Comparison of ENCODE assay signal across 1 cellular context in genomic region chr6:143450453-143451362, GRCh38.
TF ChIP-seq lines count a peak whose summit lies in the region.

ADAT2 (minus strand) TSS chr6:143450695; CDS start chr6:143450658, 37 bp downstream.
PEX3 (plus strand) TSS chr6:143450805; CDS start chr6:143451043, 238 bp downstream.

TF ChIP-seq in HepG2, 621 proteins besides CTCF, POLR2A, EP300 and RAD21 (continued from another document and continues in another):
- TF ChIP-seq USF2 (IDR thresholded peaks at IDR 0.05; ENCODE audit: low read depth, low read length) = no peak
- TF ChIP-seq USF2 (CRISPR knock-in tag; IDR thresholded peaks at IDR 0.05; ENCODE audit: borderline replicate concordance) = peak; percentile 22; the same call in 1 of the 2 replicates
- TF ChIP-seq HNRNPK (IDR thresholded peaks at IDR 0.05; ENCODE audit: low read depth, low read length, poor library complexity, severe bottlenecking) = peak; percentile 69
- peak; percentile 99 for TF ChIP-seq KAT8 (CRISPR knock-in tag; IDR thresholded peaks at IDR 0.05)
- peak; percentile 99 for TF ChIP-seq YEATS2 (CRISPR knock-in tag; IDR thresholded peaks at IDR 0.05; ENCODE audit: borderline replicate concordance)
- peak; percentile 88 for TF ChIP-seq ZNF333 (CRISPR knock-in tag; IDR thresholded peaks at IDR 0.05; ENCODE audit: borderline replicate concordance)
- TF ChIP-seq CHD2 (IDR thresholded peaks at IDR 0.05; ENCODE audit: low read depth, low read length) = peak; percentile 77
- TF ChIP-seq SRSF1 (optimal IDR thresholded peaks at IDR 0.05; ENCODE audit: low read depth, low read length) = peak; percentile 98
- TF ChIP-seq DNMT1 (CRISPR knock-in tag; IDR thresholded peaks at IDR 0.05) = peak; percentile 94; the same call in 1 of the 2 replicates
- TF ChIP-seq MAF1 (CRISPR knock-in tag; IDR thresholded peaks at IDR 0.05; ENCODE audit: borderline replicate concordance) = peak; percentile 97
- peak; percentile 61; the same call in 1 of the 2 replicates for TF ChIP-seq SNAPC4 (CRISPR knock-in tag; IDR thresholded peaks at IDR 0.05)
- TF ChIP-seq SRF (IDR thresholded peaks at IDR 0.05; ENCODE audit: low read depth, low read length) = peak; percentile 84
- peak; percentile 98 for TF ChIP-seq HBP1 (CRISPR knock-in tag; IDR thresholded peaks at IDR 0.05; ENCODE audit: low read depth)
- peak; percentile 56; the same call in 1 of the 2 replicates for TF ChIP-seq ZNF513 (CRISPR knock-in tag; conservative IDR thresholded peaks at IDR 0.05)
- peak; percentile 84 for TF ChIP-seq SKI (IDR thresholded peaks at IDR 0.05; ENCODE audit: partially characterized antibody)
- TF ChIP-seq SCMH1 (CRISPR knock-in tag; IDR thresholded peaks at IDR 0.05; ENCODE audit: borderline replicate concordance) = no peak
- TF ChIP-seq DMAP1 (CRISPR knock-in tag; IDR thresholded peaks at IDR 0.05) = peak; percentile 98
- no peak for TF ChIP-seq ZFP41 (CRISPR knock-in tag; IDR thresholded peaks at IDR 0.05; ENCODE audit: borderline replicate concordance)
- no peak for TF ChIP-seq ZMAT5 (CRISPR knock-in tag; IDR thresholded peaks at IDR 0.05; ENCODE audit: borderline replicate concordance, low read depth)
- peak; percentile 73 for TF ChIP-seq ZNF143 (CRISPR knock-in tag; IDR thresholded peaks at IDR 0.05)
- TF ChIP-seq SP1 (IDR thresholded peaks at IDR 0.05) = no peak
- peak; percentile 97 for TF ChIP-seq SP1 (CRISPR knock-in tag; IDR thresholded peaks at IDR 0.05)
- TF ChIP-seq ZNF407 (CRISPR knock-in tag; IDR thresholded peaks at IDR 0.05; ENCODE audit: not compliant biosample characterization) = peak; percentile 95
- peak; percentile 92 for TF ChIP-seq ZNF772 (CRISPR knock-in tag; IDR thresholded peaks at IDR 0.05)
- TF ChIP-seq SMAD1 (CRISPR knock-in tag; IDR thresholded peaks at IDR 0.05; ENCODE audit: borderline replicate concordance, low read depth) = peak; percentile 100; the same call in 1 of the 2 replicates
- peak; percentile 61 for TF ChIP-seq ELF4 (CRISPR knock-in tag; IDR thresholded peaks at IDR 0.05; ENCODE audit: borderline replicate concordance)
- no peak for TF ChIP-seq LCORL (IDR thresholded peaks at IDR 0.05)
- TF ChIP-seq LCORL (CRISPR knock-in tag; IDR thresholded peaks at IDR 0.05) = peak; percentile 68
- TF ChIP-seq EHMT2 (IDR thresholded peaks at IDR 0.05; ENCODE audit: borderline replicate concordance, low read depth, low read length) = peak; percentile 88; the same call in 1 of the 2 replicates
- TF ChIP-seq, protein P1, sequence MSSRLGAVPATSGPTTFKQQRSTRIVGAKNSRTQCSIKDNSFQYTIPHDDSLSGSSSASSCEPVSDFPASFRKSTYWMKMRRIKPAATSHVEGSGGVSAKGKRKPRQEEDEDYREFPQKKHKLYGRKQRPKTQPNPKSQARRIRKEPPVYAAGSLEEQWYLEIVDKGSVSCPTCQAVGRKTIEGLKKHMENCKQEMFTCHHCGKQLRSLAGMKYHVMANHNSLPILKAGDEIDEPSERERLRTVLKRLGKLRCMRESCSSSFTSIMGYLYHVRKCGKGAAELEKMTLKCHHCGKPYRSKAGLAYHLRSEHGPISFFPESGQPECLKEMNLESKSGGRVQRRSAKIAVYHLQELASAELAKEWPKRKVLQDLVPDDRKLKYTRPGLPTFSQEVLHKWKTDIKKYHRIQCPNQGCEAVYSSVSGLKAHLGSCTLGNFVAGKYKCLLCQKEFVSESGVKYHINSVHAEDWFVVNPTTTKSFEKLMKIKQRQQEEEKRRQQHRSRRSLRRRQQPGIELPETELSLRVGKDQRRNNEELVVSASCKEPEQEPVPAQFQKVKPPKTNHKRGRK (CRISPR knock-in tag; IDR thresholded peaks at IDR 0.05) = no peak
- TF ChIP-seq, protein P2, sequence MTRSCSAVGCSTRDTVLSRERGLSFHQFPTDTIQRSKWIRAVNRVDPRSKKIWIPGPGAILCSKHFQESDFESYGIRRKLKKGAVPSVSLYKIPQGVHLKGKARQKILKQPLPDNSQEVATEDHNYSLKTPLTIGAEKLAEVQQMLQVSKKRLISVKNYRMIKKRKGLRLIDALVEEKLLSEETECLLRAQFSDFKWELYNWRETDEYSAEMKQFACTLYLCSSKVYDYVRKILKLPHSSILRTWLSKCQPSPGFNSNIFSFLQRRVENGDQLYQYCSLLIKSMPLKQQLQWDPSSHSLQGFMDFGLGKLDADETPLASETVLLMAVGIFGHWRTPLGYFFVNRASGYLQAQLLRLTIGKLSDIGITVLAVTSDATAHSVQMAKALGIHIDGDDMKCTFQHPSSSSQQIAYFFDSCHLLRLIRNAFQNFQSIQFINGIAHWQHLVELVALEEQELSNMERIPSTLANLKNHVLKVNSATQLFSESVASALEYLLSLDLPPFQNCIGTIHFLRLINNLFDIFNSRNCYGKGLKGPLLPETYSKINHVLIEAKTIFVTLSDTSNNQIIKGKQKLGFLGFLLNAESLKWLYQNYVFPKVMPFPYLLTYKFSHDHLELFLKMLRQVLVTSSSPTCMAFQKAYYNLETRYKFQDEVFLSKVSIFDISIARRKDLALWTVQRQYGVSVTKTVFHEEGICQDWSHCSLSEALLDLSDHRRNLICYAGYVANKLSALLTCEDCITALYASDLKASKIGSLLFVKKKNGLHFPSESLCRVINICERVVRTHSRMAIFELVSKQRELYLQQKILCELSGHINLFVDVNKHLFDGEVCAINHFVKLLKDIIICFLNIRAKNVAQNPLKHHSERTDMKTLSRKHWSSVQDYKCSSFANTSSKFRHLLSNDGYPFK (CRISPR knock-in tag; IDR thresholded peaks at IDR 0.05; ENCODE audit: borderline replicate concordance) = peak; percentile 96; the same call in 1 of the 2 replicates
- no peak for TF ChIP-seq NR1H2 (CRISPR knock-in tag; IDR thresholded peaks at IDR 0.05; ENCODE audit: borderline replicate concordance, low read depth)
- TF ChIP-seq ZNF253 (CRISPR knock-in tag; IDR thresholded peaks at IDR 0.05; ENCODE audit: borderline replicate concordance) = peak; percentile 94; the same call in 1 of the 2 replicates
